In the genomic region with DNA sequence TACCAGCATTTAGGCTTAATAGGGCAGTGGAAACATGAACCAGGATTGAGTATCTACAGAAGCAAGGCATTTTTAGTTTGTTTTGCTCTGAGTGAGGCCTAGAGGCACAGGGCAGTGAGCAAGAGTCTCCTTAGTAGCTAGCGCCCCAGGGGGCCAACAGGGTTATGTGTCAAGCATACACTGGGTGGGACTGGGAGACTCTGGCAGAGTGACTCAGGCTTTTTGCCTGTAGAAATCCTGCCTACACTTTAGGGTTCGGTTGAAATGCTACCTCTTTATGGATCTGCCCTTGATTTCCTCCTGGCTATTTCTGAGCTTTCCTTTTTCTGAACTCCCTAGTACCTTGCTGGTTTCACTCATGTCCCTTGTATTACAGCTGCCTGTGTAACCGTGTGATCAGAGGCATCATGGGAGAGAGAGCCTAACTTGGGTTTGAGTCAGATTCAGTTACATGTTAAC, we compare ENCODE assay signal across 8 cellular contexts.
A peak's percentile ranks its signal among the peaks of the same experiment; 100 is the strongest.
DNase-seq lines count a peak whose midpoint lies in the region; ATAC-seq lines count a peak whose summit lies in the region.

No MANE protein-coding gene starts in this region.

- DNase-seq in RKO (ENCODE audit: low spot score) (peak; percentile 80), fibroblast of the conjunctiva (ENCODE audit: low read depth) (peak; percentile 61), sciatic nerve (ENCODE audit: low spot score) (no peak), ecto neural progenitor cell (ENCODE audit: low spot score) (no peak), COLO829 (ENCODE audit: low spot score) (no peak)
- DNase-seq in activated CD8-positive, alpha-beta memory T cell treated with anti-CD3 and anti-CD28 coated beads, Interleukin-2, amount 50 U/mL, for 4 hours = no peak

- ATAC-seq in GM21360 (IDR thresholded peaks at IDR 0.05; ENCODE audit: unreplicated experiment) (peak; percentile 44), sciatic nerve (peak; percentile 75), HG03280 (IDR thresholded peaks at IDR 0.05; ENCODE audit: unreplicated experiment) (no peak)

- intact Hi-C loops in sciatic nerve (cut with DNase I) = loop anchor here (10.0 kb wide), 1 partner anchor 168 kb away; a partner anchor contains a TSS

Comparison
In these comparisons a context has a peak if more than half of its experiments do, and no peak if none do; other contexts are left out.
1. DNase-seq: peak in RKO (single experiment) and fibroblast of the conjunctiva (single experiment); none in sciatic nerve (single experiment), activated CD8-positive, alpha-beta memory T cell treated with anti-CD3 and anti-CD28 coated beads, Interleukin-2, amount 50 U/mL, for 4 hours (single experiment), ecto neural progenitor cell (single experiment) and COLO829 (single experiment).